Comparison of ENCODE assay signal across 9 cellular contexts in genomic region chr10:89278034-89278535, GRCh38. TPM values are rescaled to one million over a fixed set of nuclear protein-coding genes. Genes with fewer than 3 reads are reported as not detected.
DNase-seq lines count a peak whose midpoint lies in the region; ATAC-seq and TF ChIP-seq lines count a peak whose summit lies in the region.
"Had no signal": no experiment of that assay in that cellular context is flagged by ENCODE, and none has a peak within 500 bp of the region (broad histone marks: within the 10 kb centered on the region; RNA-seq: fewer than 3 reads in every experiment).

No MANE protein-coding gene starts in this region.

- H3K27ac Mint-ChIP-seq in immature natural killer cell, result no peak overlapping the region

- intact Hi-C loops in Right ventricle myocardium superior (cut with DNase I), result no loop called here

- TF ChIP-seq CTCF in retinal pigment epithelial cell (conservative IDR thresholded peaks at IDR 0.05; ENCODE audit: low read depth, low read length), result no peak

- H3K4me3 Mint-ChIP-seq in immature natural killer cell, result no peak overlapping the region
- H3K4me3 Mint-ChIP-seq: neural crest cell had no signal

- no peaks in the 10 kb centered on the region for H3K9me3 Mint-ChIP-seq in immature natural killer cell
- H3K9me3 Mint-ChIP-seq: neural crest cell had no signal

- no peaks in the 10 kb centered on the region for H3K4me1 Mint-ChIP-seq in immature natural killer cell

- no peak overlapping the region for H3K4me3 ChIP-seq in retinal pigment epithelial cell (ENCODE audit: low read length)

- no peaks in the 10 kb centered on the region for H3K36me3 Mint-ChIP-seq in immature natural killer cell

- peak; percentile 91 for DNase-seq in Daoy (ENCODE audit: low read depth)
- DNase-seq in T1000 (lab: John Stamatoyannopoulos, UW), result peak; percentile 69
- no peak for DNase-seq in Right ventricle myocardium superior
- peak; percentile 99 for DNase-seq in retinal pigment epithelial cell (ENCODE audit: low read depth)
- no peak for DNase-seq in immature natural killer cell
- DNase-seq in NCI-H1417 treated with DMSO at 0.1 percent for 48 hours (lab: John Stamatoyannopoulos, UW), result no peak

- peaks cover 0 to 8% (median 3%) of the 10 kb centered on the region in 3 donors for H3K27me3 Mint-ChIP-seq in immature natural killer cell (ENCODE audit: low read depth in 3 of 3)

- ATAC-seq in Right ventricle myocardium superior (ENCODE audit: poor library complexity) (peak; percentile 73), HG02870 (IDR thresholded peaks at IDR 0.05; ENCODE audit: unreplicated experiment) (no peak), GM18907 (IDR thresholded peaks at IDR 0.05; ENCODE audit: unreplicated experiment) (no peak)

RNA-seq across cellular contexts. Expression of gene IFIT2, which starts 23.8 kb away (rescaled TPM):
- 7.1 and 8.5 TPM in 2 replicates for total RNA-seq in Daoy (2014; rRNA removed; shearing (Covaris generic))
- 4.3 TPM for total RNA-seq in Right ventricle myocardium superior
- 10 to 100 TPM; 10.3 to 20.8 (median 13.9) TPM for polyA plus RNA-seq in immature natural killer cell

RNA-seq across cellular contexts. Expression of gene LIPA, which starts 26.5 kb away (rescaled TPM):
- 15.6 and 16.2 TPM in 2 replicates for total RNA-seq in Daoy (2014; rRNA removed; shearing (Covaris generic))
- total RNA-seq in Right ventricle myocardium superior, result 18.0 TPM
- 100 to 1,000 TPM; 120 to 196 (median 125) TPM for polyA plus RNA-seq in immature natural killer cell

RNA-seq across cellular contexts. Expression of gene IFIT3, which starts 49.7 kb away (rescaled TPM):
- 28.3 and 31.5 TPM in 2 replicates for total RNA-seq in Daoy (2014; rRNA removed; shearing (Covaris generic))
- total RNA-seq in Right ventricle myocardium superior, result 5.9 TPM
- 10 to 100 TPM in 2 of 3 donors, 1 to 10 TPM in 1; 8.2 to 23.8 (median 12.5) TPM for polyA plus RNA-seq in immature natural killer cell

Comparison
In these comparisons a context has a peak if more than half of its experiments do, and no peak if none do; other contexts are left out.
1. DNase-seq: peak in Daoy (single experiment), T1000 (single experiment) and retinal pigment epithelial cell (single experiment); none in Right ventricle myocardium superior (single experiment), immature natural killer cell (0 of 3) and NCI-H1417 treated with DMSO at 0.1 percent for 48 hours (single experiment).